8 cellular contexts compared by ENCODE assay signal in the genomic region with DNA sequence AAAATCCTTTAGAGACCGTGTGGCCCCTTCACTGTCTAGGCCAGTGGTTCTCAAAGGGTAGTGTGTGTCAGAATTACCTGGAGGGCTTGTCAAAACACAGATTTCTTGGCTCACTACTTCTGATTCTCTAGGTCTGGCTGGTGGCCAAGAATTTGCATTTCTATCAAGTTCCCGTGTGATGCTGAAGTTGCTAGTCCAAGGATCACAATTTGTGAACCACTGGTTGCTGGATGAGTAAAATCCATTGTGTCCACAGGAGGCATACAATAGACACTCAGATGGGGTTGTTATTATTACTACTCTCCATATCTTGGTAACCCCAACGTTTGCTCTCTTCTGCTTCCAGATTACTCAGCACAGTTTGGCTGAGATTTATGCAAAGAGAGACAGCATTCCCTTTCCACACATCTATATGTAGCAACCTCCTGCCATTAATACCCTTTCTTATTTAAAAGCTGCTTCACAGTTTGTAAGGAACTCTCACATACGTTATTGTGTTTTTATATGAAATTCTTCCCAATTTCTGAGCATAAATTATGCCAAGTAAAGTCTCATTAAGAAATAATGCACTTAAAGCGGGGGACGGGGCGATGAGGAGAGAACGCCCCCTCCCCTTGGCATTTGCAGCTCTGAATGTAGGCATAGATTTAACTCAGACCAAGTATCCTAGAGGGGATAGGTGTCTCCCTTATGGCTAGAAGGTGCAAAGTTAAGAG. TPM values are rescaled to one million over a fixed set of nuclear protein-coding genes. Genes with fewer than 3 reads are reported as not detected.
DNase-seq lines count a peak whose midpoint lies in the region; ATAC-seq and TF ChIP-seq lines count a peak whose summit lies in the region.

No MANE protein-coding gene starts in this region.

- no peaks in the 10 kb centered on the region for H3K9me3 ChIP-seq in neural progenitor cell (ENCODE audit: low read depth)

- no peak for ATAC-seq in HG02973 (IDR thresholded peaks at IDR 0.05; ENCODE audit: unreplicated experiment)
- no peak for ATAC-seq in HG03354 (IDR thresholded peaks at IDR 0.05; ENCODE audit: poor library complexity, severe bottlenecking, unreplicated experiment)

- peaks cover 10% of the 10 kb centered on the region for H3K79me2 ChIP-seq in neural progenitor cell (ENCODE audit: low read depth)

- DNase-seq in activated naive CD4-positive, alpha-beta T cell treated with anti-CD3 and anti-CD28 coated beads for 36 hours: peak; percentile 48
- no peak for DNase-seq in activated naive CD4-positive, alpha-beta T cell treated with anti-CD3 and anti-CD28 coated beads, Interleukin-2, amount 50 U/mL, for 16 hours
- DNase-seq in SK-MEL-5 (ENCODE audit: low read depth, low spot score) (peak; percentile 82), epithelial cell of proximal tubule (ENCODE audit: low read depth) (no peak), neural progenitor cell (ENCODE audit: low spot score) (no peak), hepatic stellate cell (ENCODE audit: low spot score) (no peak)

- H3K4me3 ChIP-seq in epithelial cell of proximal tubule (ENCODE audit: low read depth, low read length): peak overlapping the region; percentile 68
- peak overlapping the region; percentile 66 for H3K4me3 ChIP-seq in neural progenitor cell

- H3K4me1 Mint-ChIP-seq in activated naive CD4-positive, alpha-beta T cell treated with anti-CD3 and anti-CD28 coated beads for 36 hours (ENCODE audit: low read depth): peaks cover 20% of the 10 kb centered on the region
- H3K4me1 Mint-ChIP-seq in neural progenitor cell: peaks cover 39% of the 10 kb centered on the region

- H3K9ac ChIP-seq in neural progenitor cell: no peak overlapping the region

- peak overlapping the region; percentile 81 for H3K4me2 ChIP-seq in neural progenitor cell

- H3K9me3 Mint-ChIP-seq in activated naive CD4-positive, alpha-beta T cell treated with anti-CD3 and anti-CD28 coated beads for 36 hours: no peaks in the 10 kb centered on the region
- H3K9me3 Mint-ChIP-seq in neural progenitor cell: no peaks in the 10 kb centered on the region

- H3K36me3 ChIP-seq in neural progenitor cell: no peaks in the 10 kb centered on the region

- H3K27me3 ChIP-seq in neural progenitor cell: peaks cover 9% of the 10 kb centered on the region

- H3K27ac ChIP-seq in neural progenitor cell: no peak overlapping the region

- no peak overlapping the region for H3K27ac Mint-ChIP-seq in activated naive CD4-positive, alpha-beta T cell treated with anti-CD3 and anti-CD28 coated beads for 36 hours
- H3K27ac Mint-ChIP-seq in neural progenitor cell: peak overlapping the region; percentile 22

- H3K4me3 Mint-ChIP-seq in activated naive CD4-positive, alpha-beta T cell treated with anti-CD3 and anti-CD28 coated beads for 36 hours: peak overlapping the region; percentile 80
- H3K4me3 Mint-ChIP-seq in neural progenitor cell: peak overlapping the region; percentile 89

- CTCF ChIA-PET in activated naive CD4-positive, alpha-beta T cell treated with anti-CD3 and anti-CD28 coated beads for 36 hours (lab: Charles Lee): interaction anchor here (0.5 to 7.3 kb wide), 7 partner anchors 19 to 87 kb away, joined by 3 to 277 read pairs (median 8); no protein-coding TSS in a partner anchor

- in situ Hi-C loops in SK-MEL-5 (cut with HindIII; ENCODE audit: low pct_unique_long_range_greater_than_20kb, low sequenced_read_pairs): no loop called here

- peaks cover 30% of the 10 kb centered on the region for H3F3A ChIP-seq in neural progenitor cell (ENCODE audit: low read depth)

- peak overlapping the region; percentile 83 for H2AFZ ChIP-seq in neural progenitor cell (replicated peaks)

- H3K4me1 ChIP-seq in neural progenitor cell: peaks cover 26% of the 10 kb centered on the region

- intact Hi-C loops in activated naive CD4-positive, alpha-beta T cell treated with anti-CD3 and anti-CD28 coated beads for 36 hours (cut with micrococcal nuclease): loop anchor here (1.0 kb wide), 3 partner anchors 12 to 28 kb away; a partner anchor contains a TSS

- H4K20me1 ChIP-seq in neural progenitor cell (ENCODE audit: low read depth): peaks cover 12% of the 10 kb centered on the region

- H3K36me3 Mint-ChIP-seq in activated naive CD4-positive, alpha-beta T cell treated with anti-CD3 and anti-CD28 coated beads for 36 hours (ENCODE audit: low read depth): peaks cover 31% of the 10 kb centered on the region
- no peaks in the 10 kb centered on the region for H3K36me3 Mint-ChIP-seq in neural progenitor cell

- TF ChIP-seq CTCF in epithelial cell of proximal tubule (conservative IDR thresholded peaks at IDR 0.05; ENCODE audit: low read depth, low read length) (no peak), neural progenitor cell (IDR thresholded peaks at IDR 0.05) (no peak)

- peaks cover 16% of the 10 kb centered on the region for H3K27me3 Mint-ChIP-seq in activated naive CD4-positive, alpha-beta T cell treated with anti-CD3 and anti-CD28 coated beads for 36 hours (ENCODE audit: low read depth)
- H3K27me3 Mint-ChIP-seq in neural progenitor cell (ENCODE audit: insufficient read depth, low read depth): peaks cover 6% of the 10 kb centered on the region

RNA-seq across cellular contexts. Expression of a gene that starts 0.7 kb away (rescaled TPM):
- 10 to 100 TPM; 42.5 to 44.8 TPM for total RNA-seq in activated naive CD4-positive, alpha-beta T cell treated with anti-CD3 and anti-CD28 coated beads for 36 hours
- 22.1 and 26.5 TPM in 2 replicates for total RNA-seq in SK-MEL-5 (2014; rRNA removed; shearing (Covaris generic))
- polyA plus RNA-seq in SK-MEL-5 (2015; cell fraction: cytosol; rRNA removed): 21.4 and 31.7 TPM in 2 replicates
- polyA plus RNA-seq in SK-MEL-5 (2015; cell fraction: nucleus; rRNA removed): 17.6 and 26.0 TPM in 2 replicates
- total RNA-seq in epithelial cell of proximal tubule (4.4 and 5.0 TPM in 2 replicates), neural progenitor cell (ENCODE audit: low replicate concordance) (7.1 and 12.1 TPM in 2 replicates)

RNA-seq across cellular contexts. Expression of a gene that starts 15.5 kb away (rescaled TPM):
- total RNA-seq in activated naive CD4-positive, alpha-beta T cell treated with anti-CD3 and anti-CD28 coated beads for 36 hours: 10 to 100 TPM; 10.9 to 11.5 TPM
- 31.1 and 32.8 TPM in 2 replicates for total RNA-seq in SK-MEL-5 (2014; rRNA removed; shearing (Covaris generic))
- 26.3 and 35.3 TPM in 2 replicates for polyA plus RNA-seq in SK-MEL-5 (2015; cell fraction: cytosol; rRNA removed)
- 8.7 and 11.2 TPM in 2 replicates for polyA plus RNA-seq in SK-MEL-5 (2015; cell fraction: nucleus; rRNA removed)
- total RNA-seq in epithelial cell of proximal tubule: 5.8 and 6.4 TPM in 2 replicates
- total RNA-seq in neural progenitor cell (ENCODE audit: low replicate concordance): 12.1 and 13.0 TPM in 2 replicates

Comparison
In these comparisons a context has a peak if more than half of its experiments do, and no peak if none do; other contexts are left out.
1. DNase-seq: peak in activated naive CD4-positive, alpha-beta T cell treated with anti-CD3 and anti-CD28 coated beads for 36 hours (single experiment) and SK-MEL-5 (single experiment); none in activated naive CD4-positive, alpha-beta T cell treated with anti-CD3 and anti-CD28 coated beads, Interleukin-2, amount 50 U/mL, for 16 hours (single experiment), epithelial cell of proximal tubule (single experiment), neural progenitor cell (single experiment) and hepatic stellate cell (single experiment).